1 cellular context compared by ENCODE assay signal in genomic region chr3:132034486-132035464, GRCh38.
A peak's percentile ranks its signal among the peaks of the same experiment; 100 is the strongest.
TF ChIP-seq lines count a peak whose summit lies in the region.

CPNE4 (minus strand) TSS chr3:132035014.

TF ChIP-seq in HEK293, 187 proteins besides CTCF, POLR2A, EP300 and RAD21 (continued from another document and continues in another):
- TF ChIP-seq PRDM10 (tag by site-specific recombination; IDR thresholded peaks at IDR 0.05) (peak; percentile 86), ZNF747 (tag by site-specific recombination; IDR thresholded peaks at IDR 0.05) (no peak), ZNF214 (tag by site-specific recombination; IDR thresholded peaks at IDR 0.05; ENCODE audit: borderline replicate concordance) (no peak), ZNF184 (tag by site-specific recombination; IDR thresholded peaks at IDR 0.05) (0 out of 2 replicates have a peak, but pooled peaks have one; percentile 50), IKZF3 (tag by site-specific recombination; IDR thresholded peaks at IDR 0.05) (no peak), SP7 (tag by site-specific recombination; IDR thresholded peaks at IDR 0.05) (peak; percentile 21; the same call in 1 of the 2 replicates), KLF10 (tag by site-specific recombination; IDR thresholded peaks at IDR 0.05) (peak; percentile 38; the same call in 1 of the 2 replicates), ZNF2 (tag by site-specific recombination; IDR thresholded peaks at IDR 0.05) (0 out of 2 replicates have a peak, but pooled peaks have one; percentile 30), ZNF394 (tag by site-specific recombination; IDR thresholded peaks at IDR 0.05; ENCODE audit: borderline replicate concordance) (no peak), ZNF776 (tag by site-specific recombination; IDR thresholded peaks at IDR 0.05; ENCODE audit: borderline replicate concordance) (no peak), ZNF350 (tag by site-specific recombination; IDR thresholded peaks at IDR 0.05) (no peak), HIC1 (tag by site-specific recombination; IDR thresholded peaks at IDR 0.05) (no peak), GLIS1 (tag by site-specific recombination; IDR thresholded peaks at IDR 0.05) (peak; percentile 51), YY2 (tag by site-specific recombination; IDR thresholded peaks at IDR 0.05) (no peak), ZNF473 (tag by site-specific recombination; IDR thresholded peaks at IDR 0.05) (no peak), ZNF558 (tag by site-specific recombination; IDR thresholded peaks at IDR 0.05) (no peak), PRDM4 (tag by site-specific recombination; IDR thresholded peaks at IDR 0.05) (no peak), MYNN (tag by site-specific recombination; IDR thresholded peaks at IDR 0.05; ENCODE audit: borderline replicate concordance) (no peak), ZBTB17 (tag by site-specific recombination; IDR thresholded peaks at IDR 0.05) (peak; percentile 55), ZNF843 (tag by site-specific recombination; IDR thresholded peaks at IDR 0.05) (0 out of 2 replicates have a peak, but pooled peaks have one; percentile 17), ZNF600 (tag by site-specific recombination; IDR thresholded peaks at IDR 0.05) (peak; percentile 15; the same call in 1 of the 2 replicates), ZBTB20 (tag by site-specific recombination; IDR thresholded peaks at IDR 0.05) (peak; percentile 57; the same call in 1 of the 2 replicates), ZNF114 (tag by site-specific recombination; IDR thresholded peaks at IDR 0.05) (no peak), ZNF202 (tag by site-specific recombination; IDR thresholded peaks at IDR 0.05; ENCODE audit: borderline replicate concordance) (no peak), ZNF416 (tag by site-specific recombination; IDR thresholded peaks at IDR 0.05) (no peak), ZNF19 (tag by site-specific recombination; IDR thresholded peaks at IDR 0.05; ENCODE audit: low read depth) (no peak), ZNF623 (tag by site-specific recombination; IDR thresholded peaks at IDR 0.05) (no peak), ZNF639 (tag by site-specific recombination; IDR thresholded peaks at IDR 0.05) (no peak), ZNF660 (tag by site-specific recombination; IDR thresholded peaks at IDR 0.05) (peak; percentile 47; the same call in 1 of the 2 replicates), ZNF76 (tag by site-specific recombination; IDR thresholded peaks at IDR 0.05; ENCODE audit: borderline replicate concordance, low read depth) (no peak), ZNF488 (tag by site-specific recombination; IDR thresholded peaks at IDR 0.05) (no peak), ZNF324 (tag by site-specific recombination; IDR thresholded peaks at IDR 0.05) (peak; percentile 57; the same call in 1 of the 2 replicates), ZFHX2 (tag by site-specific recombination; conservative IDR thresholded peaks at IDR 0.05) (0 out of 2 replicates have a peak, but pooled peaks have one; percentile 12), ZNF513 (tag by site-specific recombination; IDR thresholded peaks at IDR 0.05) (no peak), ZBTB26 (tag by site-specific recombination; optimal IDR thresholded peaks at IDR 0.05) (peak; percentile 44), ZNF335 (tag by site-specific recombination; conservative IDR thresholded peaks at IDR 0.05) (peak; percentile 21; the same call in 1 of the 2 replicates), ZNF624 (tag by site-specific recombination; IDR thresholded peaks at IDR 0.05) (no peak), ZNF518A (tag by site-specific recombination; conservative IDR thresholded peaks at IDR 0.05; ENCODE audit: low read depth) (0 out of 2 replicates have a peak, but pooled peaks have one; percentile 17), GLI4 (tag by site-specific recombination; IDR thresholded peaks at IDR 0.05) (no peak), ZNF24 (tag by site-specific recombination; IDR thresholded peaks at IDR 0.05) (no peak), ZNF292 (tag by site-specific recombination; IDR thresholded peaks at IDR 0.05; ENCODE audit: borderline replicate concordance, low read depth) (no peak), ZXDB (tag by site-specific recombination; IDR thresholded peaks at IDR 0.05) (peak; percentile 17; the same call in 1 of the 2 replicates), ZNF404 (tag by site-specific recombination; IDR thresholded peaks at IDR 0.05) (no peak)
